8 cellular contexts compared by ENCODE assay signal in genomic region chr5:139439013-139439903, GRCh38.
DNase-seq lines count a peak whose midpoint lies in the region; ATAC-seq lines count a peak whose summit lies in the region.

Gene DNAJC18 (minus strand): TSS chr5:139439525. CDS start chr5:139439445, 80 bp downstream.

- peak within 1 kb of the TSS; percentile 87 for H3K9ac ChIP-seq in BLaER1

- no peaks in the 10 kb centered on the region for H3K27me3 ChIP-seq in BLaER1

- peaks cover 10% of the 10 kb centered on the region for H3K36me3 ChIP-seq in BLaER1

- DNase-seq in NCI-H748 (lab: John Stamatoyannopoulos, UW; ENCODE audit: unreplicated experiment), result peak; percentile 97
- DNase-seq in activated CD4-positive, alpha-beta T cell treated with anti-CD3 and anti-CD28 coated beads, Interleukin-2, amount 50 U/mL, for 1 hour, result peak; percentile 87
- peak; percentile 91 for DNase-seq in dedifferentiated amniotic fluid mesenchymal stem cell (ENCODE audit: extremely low spot score)
- peak; percentile 98 for DNase-seq in left kidney (ENCODE audit: low read depth, low spot score)
- DNase-seq in stimulated activated CD4-positive, alpha-beta T cell treated with anti-CD3 and anti-CD28 coated beads, Interleukin-2, amount 100 ng/mL, for 4 hours (ENCODE audit: low read depth), result peak; percentile 85

- peak within 1 kb of the TSS; percentile 83 for H3K4me3 ChIP-seq in BLaER1

- ATAC-seq in GM19351 (IDR thresholded peaks at IDR 0.05; ENCODE audit: unreplicated experiment) (peak; percentile 91), HG03469 (IDR thresholded peaks at IDR 0.05; ENCODE audit: unreplicated experiment) (peak; percentile 80)

- H4K20me1 ChIP-seq in BLaER1, result no peaks in the 10 kb centered on the region

- H3K4me1 ChIP-seq in BLaER1, result peaks cover 31% of the 10 kb centered on the region

- H3K9me3 ChIP-seq in BLaER1, result no peaks in the 10 kb centered on the region

- peak within 1 kb of the TSS; percentile 84 for H3K4me2 ChIP-seq in BLaER1

- H3K27ac ChIP-seq in BLaER1, result peak within 1 kb of the TSS; percentile 86

Comparison
In these comparisons a context has a peak if more than half of its experiments do, and no peak if none do; other contexts are left out.
1. Peak in every context shown above with its lines: DNase-seq, ATAC-seq, H3K4me3 ChIP-seq and H3K27ac ChIP-seq.